ENCODE assay signal across 10 cellular contexts in the genomic region with DNA sequence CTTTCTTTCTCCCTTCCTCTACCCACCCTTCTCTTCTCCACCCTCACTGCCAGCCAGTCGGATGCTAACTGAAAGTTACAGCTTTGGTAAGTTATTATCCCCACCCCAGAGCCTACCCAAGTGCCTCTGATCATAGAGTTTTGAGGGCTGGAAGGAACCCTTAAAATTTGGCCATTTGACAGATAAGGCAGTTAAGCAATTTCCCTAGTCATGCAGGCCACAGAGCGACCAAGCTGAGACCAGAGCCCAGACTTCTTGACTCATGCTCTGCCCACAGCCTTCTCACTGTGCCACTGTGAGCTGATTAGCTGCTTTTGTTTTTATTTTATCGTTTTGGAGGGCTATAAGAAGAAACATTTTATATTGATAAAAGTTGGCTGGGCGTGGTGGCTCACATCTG. TPM values are rescaled to one million over a fixed set of nuclear protein-coding genes. Genes with fewer than 3 reads are reported as not detected.
DNase-seq lines count a peak whose midpoint lies in the region; ATAC-seq and TF ChIP-seq lines count a peak whose summit lies in the region.
"Had no signal": no experiment of that assay in that cellular context is flagged by ENCODE, and none has a peak within 500 bp of the region (broad histone marks: within the 10 kb centered on the region; RNA-seq: fewer than 3 reads in every experiment).

No MANE protein-coding gene starts in this region.

- no peak overlapping the region for H3K14ac ChIP-seq in IMR-90 (replicated peaks; ENCODE audit: low read depth, low read length)

- no peak overlapping the region for H4K5ac ChIP-seq in IMR-90 (ENCODE audit: low read depth, low read length)

- no peak overlapping the region; the same call in 1 of the 2 replicates for H3K56ac ChIP-seq in IMR-90 (ENCODE audit: extremely low read depth, insufficient read depth, low read length)

- no peak overlapping the region for H3K9ac ChIP-seq in IMR-90 (ENCODE audit: low read depth, low read length)

- dilution Hi-C loops in IMR-90 (cut with HindIII; ENCODE audit: low sequenced_read_pairs, unreplicated experiment), result no loop called here

- CTCF ChIA-PET in IMR-90 (lab: Yijun Ruan, JAX), result interaction anchor here (0.6 kb wide), 1 partner anchor 37 kb away, joined by 4 read pairs; no protein-coding TSS in a partner anchor

- H2AFZ ChIP-seq in IMR-90 (replicated peaks; ENCODE audit: low read length, poor library complexity), result peak overlapping the region; percentile 43

- no peak overlapping the region for H3K18ac ChIP-seq in IMR-90 (ENCODE audit: low read depth, low read length)

- POLR2A ChIA-PET in IMR-90 (lab: Charles Lee; ENCODE audit: unreplicated experiment), result no interaction called here
- POLR2A ChIA-PET in naive thymus-derived CD8-positive, alpha-beta T cell (lab: Charles Lee), result interaction anchor here (0.6 to 1.7 kb wide), 4 partner anchors 17 to 124 kb away, joined by 3 to 5 read pairs (median 4); a partner anchor contains a TSS

- TF ChIP-seq POLR2A in IMR-90 (IDR thresholded peaks at IDR 0.05; ENCODE audit: low read depth, low read length), result no peak

- H2BK5ac ChIP-seq in IMR-90 (ENCODE audit: low read depth, low read length, poor library complexity, severe bottlenecking), result no peak overlapping the region

- H3K36me3 Mint-ChIP-seq in naive thymus-derived CD8-positive, alpha-beta T cell, result peaks cover 0 to 51% (median 14%) of the 10 kb centered on the region in 3 donors

- H4K20me1 ChIP-seq in IMR-90 (ENCODE audit: insufficient read depth, low read length), result no peaks in the 10 kb centered on the region

- no peak overlapping the region for H2BK20ac ChIP-seq in IMR-90 (ENCODE audit: low read depth, low read length)

- no peaks in the 10 kb centered on the region for H3K9me1 ChIP-seq in IMR-90 (ENCODE audit: insufficient read depth, low read length)

- DNase-seq in IMR-90 (peak; percentile 58), NCI-H1092 treated with DMSO at 0.1 percent for 48 hours (lab: John Stamatoyannopoulos, UW) (no peak), HK-2 (ENCODE audit: unreplicated experiment) (no peak), SJCRH30 (no peak)
- DNase-seq in naive thymus-derived CD8-positive, alpha-beta T cell, result no peak
- DNase-seq: activated CD4-positive, alpha-beta T cell treated with anti-CD3 and anti-CD28 coated beads, Interleukin-2, amount 10 ng/mL, durations not matched to agents 7 days and 5 days; NCI-H2029 had no signal

- no peak overlapping the region for H4K8ac ChIP-seq in IMR-90 (ENCODE audit: low read depth in 2 of 2, low read length in 2 of 2)

- no peak overlapping the region for H2AK5ac ChIP-seq in IMR-90 (ENCODE audit: low read depth, low read length)

- in situ Hi-C loops in IMR-90 (cut with MboI; ENCODE audit: low sequenced_read_pairs), result no loop called here

- no peak overlapping the region for H4K91ac ChIP-seq in IMR-90 (ENCODE audit: insufficient read depth, low read depth, low read length)

- no CpG with 5 or more reads among the region's 4 CpGs for WGBS in IMR-90 (ENCODE audit: extremely low coverage in 2 of 2, insufficient read length in 1 of 2), 2 experiments

- H2BK120ac ChIP-seq in IMR-90 (ENCODE audit: low read depth, low read length), result no peak overlapping the region

- no peak overlapping the region for H3K27ac ChIP-seq in IMR-90 (ENCODE audit: insufficient read depth, low read length)
- peak overlapping the region; percentile 100 for H3K27ac ChIP-seq in VCaP
- H3K27ac ChIP-seq in SJCRH30, result no peak overlapping the region

- intact Hi-C loops in IMR-90 (cut with micrococcal nuclease), result no loop called here

- peak overlapping the region in 6 of 10 donors; percentile 19 to 73 (median 37) for H3K27ac Mint-ChIP-seq in naive thymus-derived CD8-positive, alpha-beta T cell
- H3K27ac Mint-ChIP-seq: activated CD4-positive, alpha-beta T cell treated with anti-CD3 and anti-CD28 coated beads, Interleukin-2, amount 10 ng/mL, durations not matched to agents 7 days and 5 days had no signal

- no peaks in the 10 kb centered on the region for H3K79me1 ChIP-seq in IMR-90 (ENCODE audit: low read depth in 1 of 2, low read length in 2 of 2)

- no peak overlapping the region for H3K4me3 Mint-ChIP-seq in naive thymus-derived CD8-positive, alpha-beta T cell
- H3K4me3 Mint-ChIP-seq: activated CD4-positive, alpha-beta T cell treated with anti-CD3 and anti-CD28 coated beads, Interleukin-2, amount 10 ng/mL, durations not matched to agents 7 days and 5 days had no signal

- BruUV-seq in IMR-90 (replicated peaks; lab: Mats Ljungman, UMichigan), result no TSS peak

- H2BK15ac ChIP-seq in IMR-90 (ENCODE audit: low read depth, low read length), result no peak overlapping the region

- peaks cover 5 to 14% (median 11%) of the 10 kb centered on the region in 4 donors for H3K4me1 Mint-ChIP-seq in naive thymus-derived CD8-positive, alpha-beta T cell

- H3K27me3 Mint-ChIP-seq in naive thymus-derived CD8-positive, alpha-beta T cell, result no peaks in the 10 kb centered on the region
- H3K27me3 Mint-ChIP-seq: activated CD4-positive, alpha-beta T cell treated with anti-CD3 and anti-CD28 coated beads, Interleukin-2, amount 10 ng/mL, durations not matched to agents 7 days and 5 days had no signal

- no peak overlapping the region for H3K23ac ChIP-seq in IMR-90 (ENCODE audit: low read depth, low read length)

- H3K4me3 ChIP-seq in IMR-90 (ENCODE audit: insufficient read depth, low read depth, low read length) (no peak overlapping the region), SJCRH30 (no peak overlapping the region)

- no peaks in the 10 kb centered on the region for H3K9me3 Mint-ChIP-seq in naive thymus-derived CD8-positive, alpha-beta T cell
- H3K9me3 Mint-ChIP-seq: activated CD4-positive, alpha-beta T cell treated with anti-CD3 and anti-CD28 coated beads, Interleukin-2, amount 10 ng/mL, durations not matched to agents 7 days and 5 days had no signal

- peaks cover 12% of the 10 kb centered on the region; the same call in 1 of the 2 replicates for H3K36me3 ChIP-seq in IMR-90 (ENCODE audit: control insufficient read depth, insufficient read depth, low read length)
- peaks cover 3% of the 10 kb centered on the region; the same call in 1 of the 2 replicates for H3K36me3 ChIP-seq in SJCRH30

- no peak overlapping the region for H3K4ac ChIP-seq in IMR-90 (ENCODE audit: low read depth, low read length)

- H3K9me3 ChIP-seq in IMR-90 (ENCODE audit: control insufficient read depth, insufficient read depth, low read length) (no peaks in the 10 kb centered on the region), SJCRH30 (replicated peaks) (no peaks in the 10 kb centered on the region)

- TF ChIP-seq CTCF in IMR-90 (conservative IDR thresholded peaks at IDR 0.05; ENCODE audit: low read depth, low read length) (no peak), VCaP (conservative IDR thresholded peaks at IDR 0.05) (no peak)

- H3K4me1 ChIP-seq in IMR-90 (ENCODE audit: control insufficient read depth, insufficient read depth, low read length), result peaks cover 2% of the 10 kb centered on the region; the same call in 1 of the 2 replicates
- H3K4me1 ChIP-seq in SJCRH30, result no peaks in the 10 kb centered on the region

- no peak overlapping the region for H3K4me2 ChIP-seq in IMR-90 (ENCODE audit: low read depth, low read length)

- peak overlapping the region; percentile 42 for H2AK9ac ChIP-seq in IMR-90 (replicated peaks; ENCODE audit: low read depth, low read length, poor library complexity)

- H3K27me3 ChIP-seq in IMR-90 (ENCODE audit: control insufficient read depth, insufficient read depth, low read length) (no peaks in the 10 kb centered on the region), SJCRH30 (no peaks in the 10 kb centered on the region)

- ATAC-seq in IMR-90 (ENCODE audit: low read depth), result peak; percentile 48
- no peak for ATAC-seq in naive thymus-derived CD8-positive, alpha-beta T cell

- TF ChIP-seq RAD21 in IMR-90 (IDR thresholded peaks at IDR 0.05; ENCODE audit: low read length), result no peak

RNA-seq across cellular contexts. Expression of a gene that starts 17.2 kb away (rescaled TPM):
- not detected in 2 replicates for total RNA-seq in IMR-90 (2012; rRNA removed)
- polyA plus RNA-seq in IMR-90 (2012; rRNA removed), result 1.8 and 2.3 TPM in 2 replicates
- 0.54 and 0.62 TPM in 2 replicates for polyA plus RNA-seq in IMR-90 (2012; cell fraction: cytosol; rRNA removed)
- 8.7 and 38.4 TPM in 2 replicates for polyA plus RNA-seq in IMR-90 (2012; cell fraction: nucleus; rRNA removed; ENCODE audit: low replicate concordance)
- 100 to 1,000 TPM; 102 to 118 TPM for total RNA-seq in naive thymus-derived CD8-positive, alpha-beta T cell
- under 1 TPM in 1 of 3 donors, not detected in 2; 0.42 TPM for polyA plus RNA-seq in naive thymus-derived CD8-positive, alpha-beta T cell
- total RNA-seq in SJCRH30 (2014; rRNA removed; shearing (Covaris generic)), result 0.30 and 1.2 TPM in 2 replicates
- total RNA-seq: fibroblast of villous mesenchyme, RPMI7951 had no signal

RNA-seq across cellular contexts. Expression of a gene that starts 17.5 kb away (rescaled TPM):
- 3.0 and 4.2 TPM in 2 replicates for total RNA-seq in IMR-90 (2012; rRNA removed)
- 10.0 and 14.2 TPM in 2 replicates for polyA plus RNA-seq in IMR-90 (2012; rRNA removed)
- polyA plus RNA-seq in IMR-90 (2012; cell fraction: cytosol; rRNA removed), result 4.0 and 11.5 TPM in 2 replicates
- 9.6 and 20.8 TPM in 2 replicates for polyA plus RNA-seq in IMR-90 (2012; cell fraction: nucleus; rRNA removed; ENCODE audit: low replicate concordance)
- total RNA-seq in naive thymus-derived CD8-positive, alpha-beta T cell, result 10 to 100 TPM; 19.0 to 22.0 TPM
- 10 to 100 TPM in 2 of 3 donors, 1 to 10 TPM in 1; 5.8 to 13.6 (median 11.5) TPM for polyA plus RNA-seq in naive thymus-derived CD8-positive, alpha-beta T cell
- total RNA-seq in SJCRH30 (2014; rRNA removed; shearing (Covaris generic)), result 7.2 and 9.0 TPM in 2 replicates

RNA-seq across cellular contexts. Expression of a gene that starts 29.4 kb away (rescaled TPM):
- total RNA-seq in IMR-90 (2012; rRNA removed), result 5.0 and 6.1 TPM in 2 replicates
- 41.3 and 42.2 TPM in 2 replicates for polyA plus RNA-seq in IMR-90 (2012; rRNA removed)
- polyA plus RNA-seq in IMR-90 (2012; cell fraction: cytosol; rRNA removed), result 20.5 and 31.1 TPM in 2 replicates
- 247 and 673 TPM in 2 replicates for polyA plus RNA-seq in IMR-90 (2012; cell fraction: nucleus; rRNA removed; ENCODE audit: low replicate concordance)
- total RNA-seq in naive thymus-derived CD8-positive, alpha-beta T cell, result 100 to 1,000 TPM; 447 to 454 TPM
- 100 to 1,000 TPM; 131 to 180 (median 153) TPM for polyA plus RNA-seq in naive thymus-derived CD8-positive, alpha-beta T cell
- total RNA-seq in SJCRH30 (2014; rRNA removed; shearing (Covaris generic)), result 19.8 and 33.2 TPM in 2 replicates

RNA-seq across cellular contexts. Expression of a gene that starts 29.6 kb away (rescaled TPM):
- 0.28 and 0.54 TPM in 2 replicates for total RNA-seq in IMR-90 (2012; rRNA removed)
- 0.29 and 0.43 TPM in 2 replicates for polyA plus RNA-seq in IMR-90 (2012; rRNA removed)
- polyA plus RNA-seq in IMR-90 (2012; cell fraction: cytosol; rRNA removed), result 0.23 and 0.58 TPM in 2 replicates
- polyA plus RNA-seq in IMR-90 (2012; cell fraction: nucleus; rRNA removed; ENCODE audit: low replicate concordance), result 1.5 and 2.5 TPM in 2 replicates
- 1 to 10 TPM; 2.5 to 3.6 TPM for total RNA-seq in naive thymus-derived CD8-positive, alpha-beta T cell
- under 1 TPM; 0.60 to 0.95 (median 0.61) TPM for polyA plus RNA-seq in naive thymus-derived CD8-positive, alpha-beta T cell
- total RNA-seq in SJCRH30 (2014; rRNA removed; shearing (Covaris generic)), result 0.10 TPM in 1 of 2 replicates, not detected in the other

RNA-seq across cellular contexts. Expression of a gene that starts 45.6 kb away (rescaled TPM):
- total RNA-seq in IMR-90 (2012; rRNA removed), result 22.6 and 25.6 TPM in 2 replicates
- 364 and 385 TPM in 2 replicates for polyA plus RNA-seq in IMR-90 (2012; rRNA removed)
- 283 and 394 TPM in 2 replicates for polyA plus RNA-seq in IMR-90 (2012; cell fraction: cytosol; rRNA removed)
- polyA plus RNA-seq in IMR-90 (2012; cell fraction: nucleus; rRNA removed; ENCODE audit: low replicate concordance), result 615 and 1,429 TPM in 2 replicates
- total RNA-seq in naive thymus-derived CD8-positive, alpha-beta T cell, result 10 to 100 TPM in 1 of 2 experiments, 1 to 10 TPM in 1; 8.3 to 12.5 TPM
- 1 to 10 TPM in 1 of 3 donors, under 1 TPM in 2; 0.25 to 1.3 (median 0.64) TPM for polyA plus RNA-seq in naive thymus-derived CD8-positive, alpha-beta T cell
- total RNA-seq in SJCRH30 (2014; rRNA removed; shearing (Covaris generic)), result 41.2 and 43.4 TPM in 2 replicates

Comparison
In these comparisons a context has a peak if more than half of its experiments do, and no peak if none do; other contexts are left out.
1. RNA of a gene that starts 17.2 kb away (total RNA-seq): 102 to 118 TPM in naive thymus-derived CD8-positive, alpha-beta T cell; 0.30 to 1.2 TPM in SJCRH30 and not detected in IMR-90; every median in the first group is over 10 times any median in the second.
2. RNA of a gene that starts 29.4 kb away (total RNA-seq): 447 to 454 TPM in naive thymus-derived CD8-positive, alpha-beta T cell; 19.8 to 33.2 TPM in SJCRH30 and 5.0 to 6.1 TPM in IMR-90; every median in the first group is over 10 times any median in the second.